ENCODE assay signal across 1 cellular context in the genomic region with DNA sequence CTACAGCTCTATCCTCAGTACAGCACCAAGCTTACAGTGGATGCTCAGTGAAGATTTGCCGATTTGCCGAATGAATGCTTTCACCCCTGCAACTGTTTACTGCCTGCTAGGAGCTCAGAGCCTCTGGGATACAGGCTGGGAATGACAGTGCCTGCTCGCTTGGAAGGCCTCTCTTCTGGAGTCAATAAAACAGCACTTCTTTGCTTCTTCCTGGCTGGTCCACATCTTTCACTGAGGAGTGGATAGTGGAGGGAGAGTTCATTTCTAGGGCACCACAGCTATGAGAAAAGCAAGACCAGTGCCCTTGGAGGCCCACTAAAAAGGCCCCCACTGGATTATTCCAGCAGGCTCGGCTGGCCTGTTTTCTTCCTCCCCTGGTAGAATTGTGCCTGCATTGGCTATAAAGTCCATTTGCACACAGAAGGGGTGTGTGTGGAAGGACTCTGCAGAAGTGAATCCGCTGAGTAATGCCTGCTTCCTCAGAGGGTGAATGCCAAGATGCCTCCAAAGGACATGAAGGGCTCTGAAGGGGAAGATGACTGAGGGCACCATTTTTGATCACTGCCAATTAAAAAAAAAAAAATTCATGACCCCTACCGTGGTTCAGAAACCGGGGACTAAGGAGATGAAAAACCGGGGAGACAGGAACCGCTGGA.
TF ChIP-seq lines count a peak whose summit lies in the region.

No MANE protein-coding gene starts in this region.

TF ChIP-seq in HepG2, 621 proteins besides CTCF, POLR2A, EP300 and RAD21 (continued from another document and continues in another):
- TF ChIP-seq KLF11 (CRISPR knock-in tag; IDR thresholded peaks at IDR 0.05) (0 out of 2 replicates have a peak, but pooled peaks have one; percentile 56), GFI1 (CRISPR knock-in tag; IDR thresholded peaks at IDR 0.05; ENCODE audit: borderline replicate concordance) (no peak), TEAD3 (CRISPR knock-in tag; optimal IDR thresholded peaks at IDR 0.05; ENCODE audit: borderline replicate concordance) (peak; percentile 24), ZFAT (CRISPR knock-in tag; conservative IDR thresholded peaks at IDR 0.05) (no peak), CEBPG (CRISPR knock-in tag; IDR thresholded peaks at IDR 0.05) (no peak), ZNF605 (CRISPR knock-in tag; IDR thresholded peaks at IDR 0.05) (no peak), CBFB (CRISPR knock-in tag; IDR thresholded peaks at IDR 0.05) (no peak), YEATS4 (CRISPR knock-in tag; IDR thresholded peaks at IDR 0.05; ENCODE audit: borderline replicate concordance) (peak; percentile 48; the same call in 1 of the 2 replicates), ZNF44 (CRISPR knock-in tag; IDR thresholded peaks at IDR 0.05) (no peak), ZNF17 (CRISPR knock-in tag; IDR thresholded peaks at IDR 0.05) (no peak), SALL2 (CRISPR knock-in tag; IDR thresholded peaks at IDR 0.05) (no peak), IRF2 (CRISPR knock-in tag; IDR thresholded peaks at IDR 0.05) (0 out of 2 replicates have a peak, but pooled peaks have one; percentile 16), ZFY (CRISPR knock-in tag; IDR thresholded peaks at IDR 0.05) (peak; percentile 40; the same call in 1 of the 2 replicates), ZNF264 (CRISPR knock-in tag; IDR thresholded peaks at IDR 0.05) (no peak), SPEN (CRISPR knock-in tag; IDR thresholded peaks at IDR 0.05; ENCODE audit: low read depth) (0 out of 2 replicates have a peak, but pooled peaks have one; percentile 13), ZNF776 (CRISPR knock-in tag; IDR thresholded peaks at IDR 0.05) (no peak), RBM39 (IDR thresholded peaks at IDR 0.05; ENCODE audit: low read depth, low read length, poor library complexity, severe bottlenecking) (no peak), SOX6 (IDR thresholded peaks at IDR 0.05) (no peak), SOX6 (CRISPR knock-in tag; IDR thresholded peaks at IDR 0.05) (no peak; the same call in 1 of the 2 replicates), TBX2 (CRISPR knock-in tag; IDR thresholded peaks at IDR 0.05; ENCODE audit: borderline replicate concordance) (0 out of 2 replicates have a peak, but pooled peaks have one; percentile 11), NCOA1 (CRISPR knock-in tag; IDR thresholded peaks at IDR 0.05) (no peak), ZBTB21 (CRISPR knock-in tag; IDR thresholded peaks at IDR 0.05) (0 out of 2 replicates have a peak, but pooled peaks have one; percentile 9), HDAC2 (CRISPR knock-in tag; IDR thresholded peaks at IDR 0.05) (no peak), CAMTA2 (CRISPR knock-in tag; IDR thresholded peaks at IDR 0.05; ENCODE audit: borderline replicate concordance) (no peak), KLF16 (CRISPR knock-in tag; IDR thresholded peaks at IDR 0.05) (0 out of 4 replicates have a peak, but pooled peaks of 1 of the 2 experiments have one; percentile 40), ZKSCAN8 (CRISPR knock-in tag; IDR thresholded peaks at IDR 0.05; ENCODE audit: borderline replicate concordance) (no peak), ZNF224 (CRISPR knock-in tag; IDR thresholded peaks at IDR 0.05) (0 out of 2 replicates have a peak, but pooled peaks have one; percentile 26), JUN (CRISPR knock-in tag; IDR thresholded peaks at IDR 0.05) (no peak), KDM2A (CRISPR knock-in tag; IDR thresholded peaks at IDR 0.05; ENCODE audit: borderline replicate concordance, low read depth) (0 out of 2 replicates have a peak, but pooled peaks have one; percentile 25), THAP11 (CRISPR knock-in tag; IDR thresholded peaks at IDR 0.05) (0 out of 2 replicates have a peak, but pooled peaks have one; percentile 10), ATRX (CRISPR knock-in tag; IDR thresholded peaks at IDR 0.05; ENCODE audit: borderline replicate concordance) (no peak), MYNN (CRISPR knock-in tag; IDR thresholded peaks at IDR 0.05; ENCODE audit: low read depth) (no peak), JUNB (CRISPR knock-in tag; IDR thresholded peaks at IDR 0.05; ENCODE audit: borderline replicate concordance) (0 out of 2 replicates have a peak, but pooled peaks have one; percentile 9), SOX5 (CRISPR knock-in tag; IDR thresholded peaks at IDR 0.05; ENCODE audit: borderline replicate concordance) (no peak), CBX2 (IDR thresholded peaks at IDR 0.05; ENCODE audit: low read depth, low read length) (no peak), CBX2 (CRISPR knock-in tag; IDR thresholded peaks at IDR 0.05; ENCODE audit: low read depth) (no peak)
- TF ChIP-seq, protein P1, sequence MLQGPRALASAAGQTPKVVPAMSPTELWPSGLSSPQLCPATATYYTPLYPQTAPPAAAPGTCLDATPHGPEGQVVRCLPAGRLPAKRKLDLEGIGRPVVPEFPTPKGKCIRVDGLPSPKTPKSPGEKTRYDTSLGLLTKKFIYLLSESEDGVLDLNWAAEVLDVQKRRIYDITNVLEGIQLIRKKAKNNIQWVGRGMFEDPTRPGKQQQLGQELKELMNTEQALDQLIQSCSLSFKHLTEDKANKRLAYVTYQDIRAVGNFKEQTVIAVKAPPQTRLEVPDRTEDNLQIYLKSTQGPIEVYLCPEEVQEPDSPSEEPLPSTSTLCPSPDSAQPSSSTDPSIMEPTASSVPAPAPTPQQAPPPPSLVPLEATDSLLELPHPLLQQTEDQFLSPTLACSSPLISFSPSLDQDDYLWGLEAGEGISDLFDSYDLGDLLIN (CRISPR knock-in tag; IDR thresholded peaks at IDR 0.05; ENCODE audit: borderline replicate concordance) = 0 out of 2 replicates have a peak, but pooled peaks have one; percentile 58
- TF ChIP-seq, protein P2, sequence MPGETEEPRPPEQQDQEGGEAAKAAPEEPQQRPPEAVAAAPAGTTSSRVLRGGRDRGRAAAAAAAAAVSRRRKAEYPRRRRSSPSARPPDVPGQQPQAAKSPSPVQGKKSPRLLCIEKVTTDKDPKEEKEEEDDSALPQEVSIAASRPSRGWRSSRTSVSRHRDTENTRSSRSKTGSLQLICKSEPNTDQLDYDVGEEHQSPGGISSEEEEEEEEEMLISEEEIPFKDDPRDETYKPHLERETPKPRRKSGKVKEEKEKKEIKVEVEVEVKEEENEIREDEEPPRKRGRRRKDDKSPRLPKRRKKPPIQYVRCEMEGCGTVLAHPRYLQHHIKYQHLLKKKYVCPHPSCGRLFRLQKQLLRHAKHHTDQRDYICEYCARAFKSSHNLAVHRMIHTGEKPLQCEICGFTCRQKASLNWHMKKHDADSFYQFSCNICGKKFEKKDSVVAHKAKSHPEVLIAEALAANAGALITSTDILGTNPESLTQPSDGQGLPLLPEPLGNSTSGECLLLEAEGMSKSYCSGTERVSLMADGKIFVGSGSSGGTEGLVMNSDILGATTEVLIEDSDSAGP (CRISPR knock-in tag; IDR thresholded peaks at IDR 0.05; ENCODE audit: borderline replicate concordance) = no peak
- TF ChIP-seq, protein P3, sequence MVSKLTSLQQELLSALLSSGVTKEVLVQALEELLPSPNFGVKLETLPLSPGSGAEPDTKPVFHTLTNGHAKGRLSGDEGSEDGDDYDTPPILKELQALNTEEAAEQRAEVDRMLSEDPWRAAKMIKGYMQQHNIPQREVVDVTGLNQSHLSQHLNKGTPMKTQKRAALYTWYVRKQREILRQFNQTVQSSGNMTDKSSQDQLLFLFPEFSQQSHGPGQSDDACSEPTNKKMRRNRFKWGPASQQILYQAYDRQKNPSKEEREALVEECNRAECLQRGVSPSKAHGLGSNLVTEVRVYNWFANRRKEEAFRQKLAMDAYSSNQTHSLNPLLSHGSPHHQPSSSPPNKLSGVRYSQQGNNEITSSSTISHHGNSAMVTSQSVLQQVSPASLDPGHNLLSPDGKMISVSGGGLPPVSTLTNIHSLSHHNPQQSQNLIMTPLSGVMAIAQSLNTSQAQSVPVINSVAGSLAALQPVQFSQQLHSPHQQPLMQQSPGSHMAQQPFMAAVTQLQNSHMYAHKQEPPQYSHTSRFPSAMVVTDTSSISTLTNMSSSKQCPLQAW (CRISPR knock-in tag; IDR thresholded peaks at IDR 0.05) = 0 out of 2 replicates have a peak, but pooled peaks have one; percentile 17
- TF ChIP-seq, protein P4, sequence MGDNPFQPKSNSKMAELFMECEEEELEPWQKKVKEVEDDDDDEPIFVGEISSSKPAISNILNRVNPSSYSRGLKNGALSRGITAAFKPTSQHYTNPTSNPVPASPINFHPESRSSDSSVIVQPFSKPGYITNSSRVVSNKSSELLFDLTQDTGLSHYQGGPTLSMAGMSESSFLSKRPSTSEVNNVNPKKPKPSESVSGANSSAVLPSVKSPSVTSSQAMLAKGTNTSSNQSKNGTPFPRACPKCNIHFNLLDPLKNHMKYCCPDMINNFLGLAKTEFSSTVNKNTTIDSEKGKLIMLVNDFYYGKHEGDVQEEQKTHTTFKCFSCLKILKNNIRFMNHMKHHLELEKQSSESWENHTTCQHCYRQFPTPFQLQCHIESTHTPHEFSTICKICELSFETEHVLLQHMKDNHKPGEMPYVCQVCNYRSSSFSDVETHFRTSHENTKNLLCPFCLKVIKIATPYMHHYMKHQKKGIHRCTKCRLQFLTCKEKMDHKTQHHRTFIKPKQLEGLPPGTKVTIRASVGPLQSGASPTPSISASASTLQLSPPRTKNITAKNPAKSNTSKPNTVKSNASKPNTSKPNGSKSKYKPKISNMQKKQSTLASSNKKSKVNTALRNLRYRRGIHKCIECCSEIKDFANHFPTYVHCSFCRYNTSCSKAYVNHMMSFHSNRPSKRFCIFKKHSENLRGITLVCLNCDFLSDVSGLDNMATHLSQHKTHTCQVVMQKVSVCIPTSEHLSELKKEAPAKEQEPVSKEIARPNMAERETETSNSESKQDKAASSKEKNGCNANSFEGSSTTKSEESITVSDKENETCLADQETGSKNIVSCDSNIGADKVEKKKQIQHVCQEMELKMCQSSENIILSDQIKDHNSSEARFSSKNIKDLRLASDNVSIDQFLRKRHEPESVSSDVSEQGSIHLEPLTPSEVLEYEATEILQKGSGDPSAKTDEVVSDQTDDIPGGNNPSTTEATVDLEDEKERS (CRISPR knock-in tag; IDR thresholded peaks at IDR 0.05) = no peak
- TF ChIP-seq, protein P5, sequence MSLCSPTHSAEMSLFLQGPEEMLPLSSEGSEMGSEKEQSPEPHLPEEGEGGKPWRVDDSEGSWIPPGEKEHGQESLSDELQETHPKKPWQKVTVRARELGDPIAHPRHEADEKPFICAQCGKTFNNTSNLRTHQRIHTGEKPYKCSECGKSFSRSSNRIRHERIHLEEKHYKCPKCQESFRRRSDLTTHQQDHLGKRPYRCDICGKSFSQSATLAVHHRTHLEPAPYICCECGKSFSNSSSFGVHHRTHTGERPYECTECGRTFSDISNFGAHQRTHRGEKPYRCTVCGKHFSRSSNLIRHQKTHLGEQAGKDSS (CRISPR knock-in tag; IDR thresholded peaks at IDR 0.05; ENCODE audit: borderline replicate concordance, low read depth) = no peak
- TF ChIP-seq, protein P6, sequence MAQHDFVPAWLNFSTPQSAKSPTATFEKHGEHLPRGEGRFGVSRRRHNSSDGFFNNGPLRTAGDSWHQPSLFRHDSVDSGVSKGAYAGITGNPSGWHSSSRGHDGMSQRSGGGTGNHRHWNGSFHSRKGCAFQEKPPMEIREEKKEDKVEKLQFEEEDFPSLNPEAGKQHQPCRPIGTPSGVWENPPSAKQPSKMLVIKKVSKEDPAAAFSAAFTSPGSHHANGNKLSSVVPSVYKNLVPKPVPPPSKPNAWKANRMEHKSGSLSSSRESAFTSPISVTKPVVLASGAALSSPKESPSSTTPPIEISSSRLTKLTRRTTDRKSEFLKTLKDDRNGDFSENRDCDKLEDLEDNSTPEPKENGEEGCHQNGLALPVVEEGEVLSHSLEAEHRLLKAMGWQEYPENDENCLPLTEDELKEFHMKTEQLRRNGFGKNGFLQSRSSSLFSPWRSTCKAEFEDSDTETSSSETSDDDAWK (CRISPR knock-in tag; IDR thresholded peaks at IDR 0.05) = no peak
- TF ChIP-seq, protein P7, sequence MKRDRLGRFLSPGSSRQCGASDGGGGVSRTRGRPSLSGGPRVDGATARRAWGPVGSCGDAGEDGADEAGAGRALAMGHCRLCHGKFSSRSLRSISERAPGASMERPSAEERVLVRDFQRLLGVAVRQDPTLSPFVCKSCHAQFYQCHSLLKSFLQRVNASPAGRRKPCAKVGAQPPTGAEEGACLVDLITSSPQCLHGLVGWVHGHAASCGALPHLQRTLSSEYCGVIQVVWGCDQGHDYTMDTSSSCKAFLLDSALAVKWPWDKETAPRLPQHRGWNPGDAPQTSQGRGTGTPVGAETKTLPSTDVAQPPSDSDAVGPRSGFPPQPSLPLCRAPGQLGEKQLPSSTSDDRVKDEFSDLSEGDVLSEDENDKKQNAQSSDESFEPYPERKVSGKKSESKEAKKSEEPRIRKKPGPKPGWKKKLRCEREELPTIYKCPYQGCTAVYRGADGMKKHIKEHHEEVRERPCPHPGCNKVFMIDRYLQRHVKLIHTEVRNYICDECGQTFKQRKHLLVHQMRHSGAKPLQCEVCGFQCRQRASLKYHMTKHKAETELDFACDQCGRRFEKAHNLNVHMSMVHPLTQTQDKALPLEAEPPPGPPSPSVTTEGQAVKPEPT (CRISPR knock-in tag; IDR thresholded peaks at IDR 0.05; ENCODE audit: low read depth) = no peak
- TF ChIP-seq, protein P8, sequence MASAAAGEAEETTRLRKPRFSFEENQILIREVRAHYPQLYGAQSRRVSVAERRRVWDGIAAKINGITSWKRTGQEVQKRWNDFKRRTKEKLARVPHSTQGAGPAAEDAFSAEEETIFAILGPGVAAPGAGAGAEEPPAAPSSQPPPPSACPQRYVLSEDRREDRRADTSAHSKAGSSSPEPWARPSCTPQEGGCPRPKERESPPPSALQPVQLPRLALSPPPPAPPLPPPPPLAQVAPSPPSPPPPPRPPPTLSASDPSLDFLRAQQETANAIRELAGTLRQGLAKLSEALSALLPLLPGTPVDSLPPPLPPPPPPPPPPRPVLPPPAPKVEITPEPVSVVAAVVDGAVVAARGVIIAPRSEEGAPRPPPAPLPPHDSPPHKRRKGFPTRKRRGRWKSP (CRISPR knock-in tag; IDR thresholded peaks at IDR 0.05) = 0 out of 2 replicates have a peak, but pooled peaks have one; percentile 28
- TF ChIP-seq, protein P9, sequence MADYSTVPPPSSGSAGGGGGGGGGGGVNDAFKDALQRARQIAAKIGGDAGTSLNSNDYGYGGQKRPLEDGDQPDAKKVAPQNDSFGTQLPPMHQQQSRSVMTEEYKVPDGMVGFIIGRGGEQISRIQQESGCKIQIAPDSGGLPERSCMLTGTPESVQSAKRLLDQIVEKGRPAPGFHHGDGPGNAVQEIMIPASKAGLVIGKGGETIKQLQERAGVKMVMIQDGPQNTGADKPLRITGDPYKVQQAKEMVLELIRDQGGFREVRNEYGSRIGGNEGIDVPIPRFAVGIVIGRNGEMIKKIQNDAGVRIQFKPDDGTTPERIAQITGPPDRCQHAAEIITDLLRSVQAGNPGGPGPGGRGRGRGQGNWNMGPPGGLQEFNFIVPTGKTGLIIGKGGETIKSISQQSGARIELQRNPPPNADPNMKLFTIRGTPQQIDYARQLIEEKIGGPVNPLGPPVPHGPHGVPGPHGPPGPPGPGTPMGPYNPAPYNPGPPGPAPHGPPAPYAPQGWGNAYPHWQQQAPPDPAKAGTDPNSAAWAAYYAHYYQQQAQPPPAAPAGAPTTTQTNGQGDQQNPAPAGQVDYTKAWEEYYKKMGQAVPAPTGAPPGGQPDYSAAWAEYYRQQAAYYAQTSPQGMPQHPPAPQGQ (CRISPR knock-in tag; IDR thresholded peaks at IDR 0.05; ENCODE audit: borderline replicate concordance) = no peak
- TF ChIP-seq, protein P10, sequence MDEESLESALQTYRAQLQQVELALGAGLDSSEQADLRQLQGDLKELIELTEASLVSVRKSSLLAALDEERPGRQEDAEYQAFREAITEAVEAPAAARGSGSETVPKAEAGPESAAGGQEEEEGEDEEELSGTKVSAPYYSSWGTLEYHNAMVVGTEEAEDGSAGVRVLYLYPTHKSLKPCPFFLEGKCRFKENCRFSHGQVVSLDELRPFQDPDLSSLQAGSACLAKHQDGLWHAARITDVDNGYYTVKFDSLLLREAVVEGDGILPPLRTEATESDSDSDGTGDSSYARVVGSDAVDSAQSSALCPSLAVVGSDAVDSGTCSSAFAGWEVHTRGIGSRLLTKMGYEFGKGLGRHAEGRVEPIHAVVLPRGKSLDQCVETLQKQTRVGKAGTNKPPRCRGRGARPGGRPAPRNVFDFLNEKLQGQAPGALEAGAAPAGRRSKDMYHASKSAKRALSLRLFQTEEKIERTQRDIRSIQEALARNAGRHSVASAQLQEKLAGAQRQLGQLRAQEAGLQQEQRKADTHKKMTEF (CRISPR knock-in tag; IDR thresholded peaks at IDR 0.05) = 0 out of 2 replicates have a peak, but pooled peaks have one; percentile 23
